Comparison of ENCODE assay signal across 8 cellular contexts in genomic region chr10:72625608-72626443, GRCh38. TPM values are rescaled to one million over a fixed set of nuclear protein-coding genes. Genes with fewer than 3 reads are reported as not detected.
DNase-seq lines count a peak whose midpoint lies in the region; ATAC-seq and TF ChIP-seq lines count a peak whose summit lies in the region.

Gene MICU1, minus strand, starts transcription at chr10:72626079. Its CDS starts 59,286 bp downstream, at chr10:72566793.

- H3K4me1 Mint-ChIP-seq in activated naive CD8-positive, alpha-beta T cell treated with anti-CD3 and anti-CD28 coated beads, Interleukin-2, amount 50 U/mL, for 24 hours: peaks cover 15% of the 10 kb centered on the region

- H3K9me3 ChIP-seq in parathyroid adenoma (ENCODE audit: control insufficient read depth, low read length) (no peaks in the 10 kb centered on the region), tibial nerve (no peaks in the 10 kb centered on the region)

- no peaks in the 10 kb centered on the region for H3K27me3 Mint-ChIP-seq in activated naive CD8-positive, alpha-beta T cell treated with anti-CD3 and anti-CD28 coated beads, Interleukin-2, amount 50 U/mL, for 24 hours

- H3K9me3 Mint-ChIP-seq in activated naive CD8-positive, alpha-beta T cell treated with anti-CD3 and anti-CD28 coated beads, Interleukin-2, amount 50 U/mL, for 24 hours: no peaks in the 10 kb centered on the region

- H3K27ac Mint-ChIP-seq in activated naive CD8-positive, alpha-beta T cell treated with anti-CD3 and anti-CD28 coated beads, Interleukin-2, amount 50 U/mL, for 24 hours: peak within 1 kb of the TSS; percentile 91

- H3K4me2 ChIP-seq in parathyroid adenoma (ENCODE audit: low read length): peak within 1 kb of the TSS; percentile 74

- intact Hi-C loops in Right ventricle myocardium superior (cut with DNase I): no loop called here

- H3K79me2 ChIP-seq in parathyroid adenoma: peaks cover 18% of the 10 kb centered on the region

- peak within 1 kb of the TSS; percentile 75 for H3K4me3 ChIP-seq in GM12864 (ENCODE audit: low read depth, low read length)
- peak within 1 kb of the TSS; percentile 68 for H3K4me3 ChIP-seq in parathyroid adenoma (ENCODE audit: low read depth, low read length)
- H3K4me3 ChIP-seq in tibial nerve: peak within 1 kb of the TSS; percentile 61 to 89 (median 81)

- whole genome bisulfite sequencing in tibial nerve, 2 donors: 1% methylated on average over 48 to 49 of the region's 49 CpGs

- H3K27me3 ChIP-seq in parathyroid adenoma (ENCODE audit: control insufficient read depth, insufficient read depth, low read length): no peaks in the 10 kb centered on the region
- no peaks in the 10 kb centered on the region for H3K27me3 ChIP-seq in tibial nerve

- TF ChIP-seq CTCF in GM12864 (IDR thresholded peaks at IDR 0.05; ENCODE audit: low read depth, low read length, missing control alignments) (no peak), parathyroid adenoma (IDR thresholded peaks at IDR 0.05) (no peak), tibial nerve (IDR thresholded peaks at IDR 0.05) (no peak)

- H3K27ac ChIP-seq in parathyroid adenoma (peak within 1 kb of the TSS; percentile 71), tibial nerve (peak within 1 kb of the TSS; percentile 81 to 95 (median 88))

- H2AFZ ChIP-seq in parathyroid adenoma: peak within 1 kb of the TSS; percentile 96

- no peaks in the 10 kb centered on the region for H3K36me3 ChIP-seq in parathyroid adenoma (ENCODE audit: control insufficient read depth, insufficient read depth, low read length)
- H3K36me3 ChIP-seq in tibial nerve: no peaks in the 10 kb centered on the region

- H3K4me3 Mint-ChIP-seq in activated naive CD8-positive, alpha-beta T cell treated with anti-CD3 and anti-CD28 coated beads, Interleukin-2, amount 50 U/mL, for 24 hours: peak within 1 kb of the TSS; percentile 94

- TF ChIP-seq EP300 in tibial nerve (IDR thresholded peaks at IDR 0.05): peak; percentile 82 to 97

- DNase-seq in GM12864 (ENCODE audit: low read depth): peak; percentile 83
- peak; percentile 61 for DNase-seq in NCI-H1417 treated with DMSO at 0.1 percent for 48 hours (lab: John Stamatoyannopoulos, UW)
- DNase-seq in SW480 (ENCODE audit: low spot score): peak; percentile 93
- DNase-seq in activated naive CD8-positive, alpha-beta T cell treated with anti-CD3 and anti-CD28 coated beads, Interleukin-2, amount 50 U/mL, for 24 hours: peak; percentile 95
- DNase-seq in Right ventricle myocardium superior: peak; percentile 96
- peak; percentile 91 to 97 for DNase-seq in tibial nerve (ENCODE audit: low spot score in 2 of 2)

- H3K9ac ChIP-seq in parathyroid adenoma: peak within 1 kb of the TSS; percentile 83

- H3K36me3 Mint-ChIP-seq in activated naive CD8-positive, alpha-beta T cell treated with anti-CD3 and anti-CD28 coated beads, Interleukin-2, amount 50 U/mL, for 24 hours (ENCODE audit: low read depth): no peaks in the 10 kb centered on the region

- peak; percentile 95 for ATAC-seq in HG02759 (IDR thresholded peaks at IDR 0.05; ENCODE audit: unreplicated experiment)
- ATAC-seq in activated naive CD8-positive, alpha-beta T cell treated with anti-CD3 and anti-CD28 coated beads, Interleukin-2, amount 50 U/mL, for 24 hours: peak; percentile 97
- peak; percentile 100 for ATAC-seq in Right ventricle myocardium superior (ENCODE audit: poor library complexity)

- H3K4me1 ChIP-seq in parathyroid adenoma (peaks cover 4% of the 10 kb centered on the region), tibial nerve (peaks cover 0 to 21% (median 8%) of the 10 kb centered on the region in 4 donors)

- TF ChIP-seq POLR2A in tibial nerve (IDR thresholded peaks at IDR 0.05): peak; percentile 88 to 90

RNA-seq across cellular contexts. Expression of gene MICU1, which starts in this region (rescaled TPM):
- total RNA-seq in Right ventricle myocardium superior: 41.0 TPM
- 10 to 100 TPM; 19.4 to 46.5 (median 35.8) TPM for total RNA-seq in tibial nerve

Comparison
In these comparisons a context has a peak if more than half of its experiments do, and no peak if none do; other contexts are left out.
1. Peak in every context shown above with its lines: DNase-seq, ATAC-seq, H3K4me3 ChIP-seq and H3K27ac ChIP-seq.